Comparison of ENCODE assay signal across 17 cellular contexts in genomic region chrX:40406330-40406859, GRCh38.
DNase-seq lines count a peak whose midpoint lies in the region; ATAC-seq and TF ChIP-seq lines count a peak whose summit lies in the region.
"Had no signal": no experiment of that assay in that cellular context is flagged by ENCODE, and none has a peak within 500 bp of the region (broad histone marks: within the 10 kb centered on the region; RNA-seq: fewer than 3 reads in every experiment).

No MANE protein-coding gene starts in this region.

- no peak for TF ChIP-seq EP300 in transverse colon (IDR thresholded peaks at IDR 0.05; ENCODE audit: low read depth)

- H3K36me3 Mint-ChIP-seq in naive B cell: no peaks in the 10 kb centered on the region
- H3K36me3 Mint-ChIP-seq: activated naive CD4-positive, alpha-beta T cell treated with anti-CD3 and anti-CD28 coated beads, Interleukin-2, amount 10 ng/mL, durations not matched to agents 7 days and 5 days had no signal

- H3K27me3 ChIP-seq in transverse colon: no peaks in the 10 kb centered on the region
- H3K27me3 ChIP-seq: gastroesophageal sphincter, SJSA1 had no signal

- H3K9me3 ChIP-seq in transverse colon: no peaks in the 10 kb centered on the region
- H3K9me3 ChIP-seq: gastroesophageal sphincter, SJSA1 had no signal

- in situ Hi-C loops in transverse colon (cut with MboI; ENCODE audit: low pct_ligation_motif_present in 1 of 4, low pct_unique_long_range_greater_than_20kb in 1 of 4, low sequenced_read_pairs in 3 of 4): no loop called here

- no peak for TF ChIP-seq POLR2A in transverse colon (IDR thresholded peaks at IDR 0.05)

- DNase-seq in GM12865 (ENCODE audit: low read depth): peak; percentile 73
- DNase-seq in NOMO-1 (lab: John Stamatoyannopoulos, UW; ENCODE audit: unreplicated experiment in 2 of 2): peak; percentile 83 to 95
- DNase-seq in naive B cell: peak; percentile 41
- DNase-seq in stimulated activated naive CD4-positive, alpha-beta T cell (lab: John Stamatoyannopoulos, UW): no peak
- no peak for DNase-seq in transverse colon
- no peak for DNase-seq in occipital lobe (lab: John Stamatoyannopoulos, UW)
- DNase-seq: activated naive CD4-positive, alpha-beta T cell treated with anti-CD3 and anti-CD28 coated beads, Interleukin-2, amount 10 ng/mL, durations not matched to agents 7 days and 5 days; endodermal cell; islet precursor cell; NCI-H1436 treated with DMSO at 0.1 percent for 48 hours; stimulated activated CD4-positive, alpha-beta T cell treated with anti-CD3 and anti-CD28 coated beads, Interleukin-15, amount 100 ng/mL, for 24 hours had no signal

- intact Hi-C loops in transverse colon (cut with DNase I; ENCODE audit: low total_unique reads): no loop called here

- no peaks in the 10 kb centered on the region for H3K36me3 ChIP-seq in transverse colon
- H3K36me3 ChIP-seq: gastroesophageal sphincter, SJSA1 had no signal

- peaks cover 0 to 10% (median 0%) of the 10 kb centered on the region in 3 donors for H3K4me1 Mint-ChIP-seq in naive B cell
- H3K4me1 Mint-ChIP-seq: activated naive CD4-positive, alpha-beta T cell treated with anti-CD3 and anti-CD28 coated beads, Interleukin-2, amount 10 ng/mL, durations not matched to agents 7 days and 5 days had no signal

- no peak overlapping the region for H3K4me3 Mint-ChIP-seq in naive B cell
- H3K4me3 Mint-ChIP-seq: activated naive CD4-positive, alpha-beta T cell treated with anti-CD3 and anti-CD28 coated beads, Interleukin-2, amount 10 ng/mL, durations not matched to agents 7 days and 5 days; endodermal cell; WTC11 had no signal

- peak; percentile 54 for ATAC-seq in GM21786 (IDR thresholded peaks at IDR 0.05; ENCODE audit: unreplicated experiment)
- ATAC-seq in naive B cell (ENCODE audit: low read depth in 2 of 2): peak; percentile 97 to 98
- ATAC-seq in GM21737 (IDR thresholded peaks at IDR 0.05; ENCODE audit: unreplicated experiment): no peak
- ATAC-seq: gastroesophageal sphincter, WTC11 had no signal

- H3K4me1 ChIP-seq in transverse colon: no peaks in the 10 kb centered on the region
- H3K4me1 ChIP-seq: parathyroid adenoma had no signal

- no peak overlapping the region for H3K27ac Mint-ChIP-seq in naive B cell
- H3K27ac Mint-ChIP-seq: activated naive CD4-positive, alpha-beta T cell treated with anti-CD3 and anti-CD28 coated beads, Interleukin-2, amount 10 ng/mL, durations not matched to agents 7 days and 5 days; endodermal cell; WTC11 had no signal

- 52% methylated on average over 4 of the region's 4 CpGs; no CpG with 5 or more reads in 1 of the 2 donors for WGBS in transverse colon (ENCODE audit: low coverage in 1 of 2), 2 donors

- no peak overlapping the region for H3K27ac ChIP-seq in transverse colon
- H3K27ac ChIP-seq: gastroesophageal sphincter, parathyroid adenoma, SJSA1 had no signal

- no peak overlapping the region for H3K4me3 ChIP-seq in GM12865 (ENCODE audit: low read depth, low read length)
- no peak overlapping the region for H3K4me3 ChIP-seq in transverse colon
- H3K4me3 ChIP-seq: gastroesophageal sphincter, SJSA1 had no signal

- peaks cover 0 to 8% (median 0%) of the 10 kb centered on the region in 3 donors for H3K27me3 Mint-ChIP-seq in naive B cell

- TF ChIP-seq CTCF in GM12865 (IDR thresholded peaks at IDR 0.05; ENCODE audit: insufficient read depth, low read depth, low read length, missing control alignments) (no peak), transverse colon (IDR thresholded peaks at IDR 0.05) (no peak)

- peaks cover 4 to 25% (median 6%) of the 10 kb centered on the region in 7 donors for H3K9me3 Mint-ChIP-seq in naive B cell

Comparison
In these comparisons a context has a peak if more than half of its experiments do, and no peak if none do; other contexts are left out.
1. DNase-seq: peak in GM12865 (single experiment), NOMO-1 (2 of 2) and naive B cell (single experiment); none in stimulated activated naive CD4-positive, alpha-beta T cell (0 of 6), transverse colon (single experiment) and occipital lobe (single experiment).